27 cellular contexts compared by ENCODE assay signal in the genomic region with DNA sequence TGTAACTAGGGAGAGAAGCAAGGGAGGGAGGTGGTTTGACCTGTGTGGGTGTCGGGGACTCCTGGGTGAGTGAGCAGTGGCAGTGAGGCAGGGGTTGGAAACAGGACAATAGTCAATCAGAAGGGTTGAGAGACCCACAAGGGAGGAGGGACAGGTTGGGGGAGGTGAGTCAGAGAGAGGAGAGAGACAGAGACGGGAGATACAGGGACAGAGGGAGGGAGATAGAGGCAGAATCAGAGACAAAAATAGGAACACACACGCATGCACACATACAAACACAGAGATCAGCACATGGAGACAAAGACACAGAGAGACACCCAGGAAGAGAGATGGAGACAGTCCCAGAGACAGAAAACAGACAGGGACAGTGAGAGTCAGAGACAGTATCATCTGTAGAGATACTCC. TPM values are rescaled to one million over a fixed set of nuclear protein-coding genes. Genes with fewer than 3 reads are reported as not detected.
A peak's percentile ranks its signal among the peaks of the same experiment; 100 is the strongest.
DNase-seq lines count a peak whose midpoint lies in the region; ATAC-seq, FAIRE-seq and TF ChIP-seq lines count a peak whose summit lies in the region.
"Had no signal": no experiment of that assay in that cellular context is flagged by ENCODE, and none has a peak within 500 bp of the region (broad histone marks: within the 10 kb centered on the region; RNA-seq: fewer than 3 reads in every experiment).

No MANE protein-coding gene starts in this region.

- H3K27me3 ChIP-seq in endothelial cell of umbilical vein (ENCODE audit: control insufficient read depth in 2 of 2, insufficient read depth in 2 of 2, low read length in 2 of 2), result no peaks in the 10 kb centered on the region
- no peaks in the 10 kb centered on the region for H3K27me3 ChIP-seq in tibial artery

- dilution Hi-C loops in endothelial cell of umbilical vein (cut with MboI; ENCODE audit: extremely low pct_ligation_motif_present, low sequenced_read_pairs), result no loop called here

- BruUV-seq in endothelial cell of umbilical vein (replicated peaks; lab: Mats Ljungman, UMichigan), result no TSS peak

- H3K4me1 ChIP-seq in endothelial cell of umbilical vein (ENCODE audit: control insufficient read depth, extremely low read depth, insufficient read depth, low read length) (peaks cover 21% of the 10 kb centered on the region), tibial artery (peaks cover 0 to 15% (median 0%) of the 10 kb centered on the region in 4 donors)
- H3K4me1 ChIP-seq: A549 had no signal

- no peak overlapping the region for H3K4me3 ChIP-seq in endothelial cell of umbilical vein (replicated peaks in 1 of 3; ENCODE audit: insufficient read depth in 1 of 3, low read depth in 1 of 3, low read length in 3 of 3)
- H3K4me3 ChIP-seq in tibial artery, result no peak overlapping the region
- H3K4me3 ChIP-seq: A549, PC-9 had no signal

- H3K9me3 ChIP-seq in endothelial cell of umbilical vein (replicated peaks; ENCODE audit: control insufficient read depth, insufficient read depth, low read length), result no peaks in the 10 kb centered on the region
- H3K9me3 ChIP-seq in tibial artery, result no peaks in the 10 kb centered on the region
- H3K9me3 ChIP-seq: A549, SK-N-SH had no signal

- H3K9me1 ChIP-seq in endothelial cell of umbilical vein (replicated peaks; ENCODE audit: control insufficient read depth, extremely low read depth, insufficient read depth, low read length), result no peaks in the 10 kb centered on the region

- TF ChIP-seq CTCF in endothelial cell of umbilical vein (IDR thresholded peaks at IDR 0.05; ENCODE audit: extremely low read depth in 1 of 2, insufficient read depth in 1 of 2, low read depth in 1 of 2, low read length in 2 of 2) (no peak), tibial artery (IDR thresholded peaks at IDR 0.05) (no peak)

- TF ChIP-seq POLR2A in endothelial cell of umbilical vein (IDR thresholded peaks at IDR 0.05; ENCODE audit: low read depth, low read length), result no peak

- no peaks in the 10 kb centered on the region for H3K4me1 Mint-ChIP-seq in activated naive CD4-positive, alpha-beta T cell treated with anti-CD3 and anti-CD28 coated beads, Interleukin-2, amount 50 U/mL, for 24 hours
- peaks cover 0 to 5% of the 10 kb centered on the region in 2 donors for H3K4me1 Mint-ChIP-seq in stimulated activated naive B cell treated with anti-CD40 and anti-IgM and Interleukin-4, amounts not matched to agents 10 μg/mL and 1 μg/mL and 100 μg/mL, for 72 hours
- H3K4me1 Mint-ChIP-seq: activated naive CD8-positive, alpha-beta T cell treated with anti-CD3 and anti-CD28 coated beads, Interleukin-2, amount 10 ng/mL, durations not matched to agents 7 days and 5 days; mesothelial cell of epicardium; naive B cell had no signal

- no peaks in the 10 kb centered on the region for H3K79me2 ChIP-seq in endothelial cell of umbilical vein (ENCODE audit: control insufficient read depth, insufficient read depth, low read length)

- H3K36me3 Mint-ChIP-seq in activated naive CD4-positive, alpha-beta T cell treated with anti-CD3 and anti-CD28 coated beads, Interleukin-2, amount 50 U/mL, for 24 hours, result peaks cover 3% of the 10 kb centered on the region
- H3K36me3 Mint-ChIP-seq in stimulated activated naive B cell treated with anti-CD40 and anti-IgM and Interleukin-4, amounts not matched to agents 10 μg/mL and 1 μg/mL and 100 μg/mL, for 72 hours, result peaks cover 11 to 17% of the 10 kb centered on the region in 2 donors
- H3K36me3 Mint-ChIP-seq: activated naive CD8-positive, alpha-beta T cell treated with anti-CD3 and anti-CD28 coated beads, Interleukin-2, amount 10 ng/mL, durations not matched to agents 7 days and 5 days had no signal

- H3K27ac ChIP-seq in endothelial cell of umbilical vein (ENCODE audit: insufficient read depth, low read depth, low read length), result peak overlapping the region; percentile 13
- no peak overlapping the region for H3K27ac ChIP-seq in tibial artery
- H3K27ac ChIP-seq: A549, PC-9 had no signal

- no peak overlapping the region for H3K4me2 ChIP-seq in endothelial cell of umbilical vein (ENCODE audit: insufficient read depth, low read length)
- H3K4me2 ChIP-seq: A549, PC-9, SK-N-SH had no signal

- POLR2A ChIA-PET in endothelial cell of umbilical vein (lab: Charles Lee), result no interaction called here

- peak; percentile 18 for FAIRE-seq in endothelial cell of umbilical vein (lab: Jason Lieb, UNC)
- FAIRE-seq: A549, HepG2, kidney had no signal

- DNase-seq in activated naive CD4-positive, alpha-beta T cell treated with anti-CD3 and anti-CD28 coated beads, Interleukin-2, amount 50 U/mL, for 16 hours, result no peak
- DNase-seq in OCI-M1 (lab: John Stamatoyannopoulos, UW) (peak; percentile 75), endothelial cell of umbilical vein (ENCODE audit: low read depth, low spot score) (no peak), tibial artery (no peak), NCI-H69 (lab: John Stamatoyannopoulos, UW) (no peak)
- no peak for DNase-seq in stimulated activated naive B cell treated with anti-CD40 and anti-IgM and Interleukin-4, amounts not matched to agents 10 μg/mL and 1 μg/mL and 100 μg/mL, for 72 hours
- DNase-seq: activated CD8-positive, alpha-beta memory T cell treated with anti-CD3 and anti-CD28 coated beads for 24 hours; activated naive CD8-positive, alpha-beta T cell treated with anti-CD3 and anti-CD28 coated beads, Interleukin-2, amount 10 ng/mL, durations not matched to agents 7 days and 5 days; activated T-cell treated with anti-CD3 and anti-CD28 coated beads for 4 hours; caudate nucleus; CD8-positive, alpha-beta T cell; foreskin melanocyte; kidney; naive B cell; NCI-H1417 treated with DMSO at 0.1 percent for 48 hours; NCI-H2029 treated with DMSO at 0.1 percent for 48 hours; NCI-H526; NK-92 treated with Interleukin-12 subunit alpha and Interleukin-12 subunit beta, amount 100 ng/mL, for 24 hours; PC-9; stimulated activated CD4-positive, alpha-beta T cell treated with anti-CD3 and anti-CD28 coated beads, Interleukin-4, amount 100 ng/mL, for 4 hours; T-helper 2 cell had no signal

- H3K9ac ChIP-seq in endothelial cell of umbilical vein (replicated peaks; ENCODE audit: extremely low read depth, insufficient read depth, low read length), result no peak overlapping the region
- H3K9ac ChIP-seq: SK-N-SH had no signal

- H4K20me1 ChIP-seq in endothelial cell of umbilical vein (replicated peaks; ENCODE audit: control insufficient read depth, extremely low read depth, insufficient read depth, low read length), result no peaks in the 10 kb centered on the region

- CTCF ChIA-PET in endothelial cell of umbilical vein (lab: Charles Lee), result interaction anchor here (0.7 to 3.6 kb wide), 4 partner anchors 19 to 63 kb away, joined by 3 to 11 read pairs (median 4); no protein-coding TSS in a partner anchor

- H3K27me3 Mint-ChIP-seq in activated naive CD4-positive, alpha-beta T cell treated with anti-CD3 and anti-CD28 coated beads, Interleukin-2, amount 50 U/mL, for 24 hours, result no peaks in the 10 kb centered on the region
- H3K27me3 Mint-ChIP-seq in stimulated activated naive B cell treated with anti-CD40 and anti-IgM and Interleukin-4, amounts not matched to agents 10 μg/mL and 1 μg/mL and 100 μg/mL, for 72 hours, result no peaks in the 10 kb centered on the region
- H3K27me3 Mint-ChIP-seq: activated naive CD8-positive, alpha-beta T cell treated with anti-CD3 and anti-CD28 coated beads, Interleukin-2, amount 10 ng/mL, durations not matched to agents 7 days and 5 days had no signal

- H3K4me3 Mint-ChIP-seq in activated naive CD4-positive, alpha-beta T cell treated with anti-CD3 and anti-CD28 coated beads, Interleukin-2, amount 50 U/mL, for 24 hours, result no peak overlapping the region
- no peak overlapping the region for H3K4me3 Mint-ChIP-seq in stimulated activated naive B cell treated with anti-CD40 and anti-IgM and Interleukin-4, amounts not matched to agents 10 μg/mL and 1 μg/mL and 100 μg/mL, for 72 hours
- H3K4me3 Mint-ChIP-seq: activated naive CD8-positive, alpha-beta T cell treated with anti-CD3 and anti-CD28 coated beads, Interleukin-2, amount 10 ng/mL, durations not matched to agents 7 days and 5 days; CD8-positive, alpha-beta T cell; mesothelial cell of epicardium; naive B cell had no signal

- ATAC-seq in stimulated activated naive B cell treated with anti-CD40 and anti-IgM and Interleukin-4, amounts not matched to agents 10 μg/mL and 1 μg/mL and 100 μg/mL, for 72 hours (replicated peaks), result no peak
- ATAC-seq in HG02884 (IDR thresholded peaks at IDR 0.05; ENCODE audit: unreplicated experiment), result no peak
- ATAC-seq: A549; CD8-positive, alpha-beta T cell had no signal

- H2AFZ ChIP-seq in endothelial cell of umbilical vein (ENCODE audit: low read depth, low read length), result no peak overlapping the region
- H2AFZ ChIP-seq: PC-9 had no signal

- intact Hi-C loops in endothelial cell of umbilical vein (cut with micrococcal nuclease), result no loop called here
- intact Hi-C loops in tibial artery (cut with DNase I; ENCODE audit: low total_unique reads), result no loop called here

- peak overlapping the region; percentile 41 for H3K27ac Mint-ChIP-seq in activated naive CD4-positive, alpha-beta T cell treated with anti-CD3 and anti-CD28 coated beads, Interleukin-2, amount 50 U/mL, for 24 hours
- H3K27ac Mint-ChIP-seq in stimulated activated naive B cell treated with anti-CD40 and anti-IgM and Interleukin-4, amounts not matched to agents 10 μg/mL and 1 μg/mL and 100 μg/mL, for 72 hours, result peak overlapping the region; percentile 0
- H3K27ac Mint-ChIP-seq: activated naive CD8-positive, alpha-beta T cell treated with anti-CD3 and anti-CD28 coated beads, Interleukin-2, amount 10 ng/mL, durations not matched to agents 7 days and 5 days; CD8-positive, alpha-beta T cell; mesothelial cell of epicardium had no signal

- no peaks in the 10 kb centered on the region for H3K36me3 ChIP-seq in endothelial cell of umbilical vein (ENCODE audit: control insufficient read depth in 2 of 2, extremely low read depth in 1 of 2, insufficient read depth in 2 of 2, low read length in 2 of 2)
- H3K36me3 ChIP-seq in tibial artery, result peaks cover 5 to 7% (median 5%) of the 10 kb centered on the region in 3 donors

- H3K9me3 Mint-ChIP-seq in activated naive CD4-positive, alpha-beta T cell treated with anti-CD3 and anti-CD28 coated beads, Interleukin-2, amount 50 U/mL, for 24 hours, result no peaks in the 10 kb centered on the region
- H3K9me3 Mint-ChIP-seq in stimulated activated naive B cell treated with anti-CD40 and anti-IgM and Interleukin-4, amounts not matched to agents 10 μg/mL and 1 μg/mL and 100 μg/mL, for 72 hours, result no peaks in the 10 kb centered on the region
- H3K9me3 Mint-ChIP-seq: activated naive CD8-positive, alpha-beta T cell treated with anti-CD3 and anti-CD28 coated beads, Interleukin-2, amount 10 ng/mL, durations not matched to agents 7 days and 5 days; CD8-positive, alpha-beta T cell; mesothelial cell of epicardium; naive B cell had no signal

RNA-seq across cellular contexts. Expression of a gene that starts 39.3 kb away (rescaled TPM):
- 14.6 and 45.2 TPM in 2 replicates for total RNA-seq in endothelial cell of umbilical vein
- 37.6 and 43.9 TPM in 2 replicates for polyA plus RNA-seq in endothelial cell of umbilical vein
- 27.8 and 31.2 TPM in 2 replicates for polyA plus RNA-seq in endothelial cell of umbilical vein (2011; cell fraction: cytosol; rRNA removed)
- polyA plus RNA-seq in endothelial cell of umbilical vein (2011; cell fraction: nucleus; rRNA removed), result 30.7 and 40.6 TPM in 2 replicates
- 43.2 and 61.0 TPM in 2 replicates for polyA plus RNA-seq in endothelial cell of umbilical vein (2012)
- polyA minus RNA-seq in endothelial cell of umbilical vein, result 37.7 and 53.6 TPM in 2 replicates
- polyA minus RNA-seq in endothelial cell of umbilical vein (2011; cell fraction: cytosol; rRNA and poly(A)+ RNA removed), result 3.9 TPM
- 8.8 and 9.8 TPM in 2 replicates for polyA minus RNA-seq in endothelial cell of umbilical vein (2011; cell fraction: nucleus; rRNA and poly(A)+ RNA removed)
- total RNA-seq: CD8-positive, alpha-beta T cell had no signal
